Comparison of ENCODE assay signal across 10 cellular contexts in genomic region chr16:58970775-58971174, GRCh38.
DNase-seq lines count a peak whose midpoint lies in the region; ATAC-seq and TF ChIP-seq lines count a peak whose summit lies in the region.
"Had no signal": no experiment of that assay in that cellular context is flagged by ENCODE, and none has a peak within 500 bp of the region (broad histone marks: within the 10 kb centered on the region; RNA-seq: fewer than 3 reads in every experiment).

No MANE protein-coding gene starts in this region.

- H3K9me3 Mint-ChIP-seq in osteocyte (ENCODE audit: unreplicated experiment), result peaks cover 5% of the 10 kb centered on the region
- no peaks in the 10 kb centered on the region for H3K9me3 Mint-ChIP-seq in progenitor cell of endocrine pancreas (ENCODE audit: low read depth)
- peaks cover 0 to 4% of the 10 kb centered on the region in 2 experiments; a peak in 1 of 5 replicates for H3K9me3 Mint-ChIP-seq in H9

- no peak overlapping the region for H3T11ph ChIP-seq in H9 (ENCODE audit: low read length)

- H3K36me3 ChIP-seq in OCI-LY7 (ENCODE audit: insufficient read depth, low read length), result no peaks in the 10 kb centered on the region

- H3K4me1 Mint-ChIP-seq in osteocyte (ENCODE audit: unreplicated experiment) (peaks cover 15% of the 10 kb centered on the region), progenitor cell of endocrine pancreas (ENCODE audit: low read depth) (peaks cover 4% of the 10 kb centered on the region), H9 (no peaks in the 10 kb centered on the region)

- H3K27ac ChIP-seq in H9 (ENCODE audit: insufficient read length, low read depth, low read length) (no peak overlapping the region), OCI-LY7 (ENCODE audit: low read depth, low read length, poor library complexity, severe bottlenecking) (no peak overlapping the region)

- H3K27ac Mint-ChIP-seq in osteocyte (ENCODE audit: unreplicated experiment), result peak overlapping the region; percentile 32
- H3K27ac Mint-ChIP-seq in progenitor cell of endocrine pancreas, result no peak overlapping the region
- no peak overlapping the region for H3K27ac Mint-ChIP-seq in H9

- H3K9ac ChIP-seq in H9 (ENCODE audit: extremely low read depth, insufficient read length, low read length), result no peak overlapping the region

- no peaks in the 10 kb centered on the region for H3K23me2 ChIP-seq in H9 (ENCODE audit: insufficient read length, low read depth, low read length, poor library complexity, severe bottlenecking)

- H2BK12ac ChIP-seq in H9 (ENCODE audit: insufficient read length, low read depth, low read length), result no peak overlapping the region

- no peaks in the 10 kb centered on the region for H3K36me3 Mint-ChIP-seq in osteocyte (ENCODE audit: unreplicated experiment)
- H3K36me3 Mint-ChIP-seq in progenitor cell of endocrine pancreas (ENCODE audit: insufficient read depth), result no peaks in the 10 kb centered on the region
- H3K36me3 Mint-ChIP-seq in H9 (ENCODE audit: insufficient read depth in 1 of 3, low read depth in 3 of 3), result no peaks in the 10 kb centered on the region

- no peak overlapping the region for H4K5ac ChIP-seq in H9 (ENCODE audit: insufficient read length, low read depth, low read length)

- no peak overlapping the region for H2BK15ac ChIP-seq in H9 (ENCODE audit: low read depth, low read length)

- H3K4ac ChIP-seq in H9 (ENCODE audit: low read depth, low read length), result no peak overlapping the region

- ATAC-seq in GM18867 (IDR thresholded peaks at IDR 0.05; ENCODE audit: unreplicated experiment), result peak; percentile 93
- ATAC-seq in HG02623 (IDR thresholded peaks at IDR 0.05; ENCODE audit: unreplicated experiment), result peak; percentile 65

- no peak overlapping the region for H3K14ac ChIP-seq in H9 (ENCODE audit: insufficient read depth, low read length)

- H3K27me3 Mint-ChIP-seq in osteocyte (ENCODE audit: unreplicated experiment), result no peaks in the 10 kb centered on the region
- H3K27me3 Mint-ChIP-seq in progenitor cell of endocrine pancreas, result no peaks in the 10 kb centered on the region
- no peaks in the 10 kb centered on the region for H3K27me3 Mint-ChIP-seq in H9 (ENCODE audit: low read depth)

- H3K79me2 ChIP-seq in H9 (ENCODE audit: insufficient read depth, low read length) (no peaks in the 10 kb centered on the region), OCI-LY7 (ENCODE audit: insufficient read depth, low read depth, low read length) (no peaks in the 10 kb centered on the region)

- CTCF ChIA-PET in OCI-LY7 (lab: Charles Lee; ENCODE audit: unreplicated experiment), result no interaction called here

- H2BK20ac ChIP-seq in H9 (ENCODE audit: low read depth, low read length, poor library complexity, severe bottlenecking), result no peak overlapping the region

- no CpG with 5 or more reads among the region's 1 CpG for WGBS in H9 (ENCODE audit: extremely low coverage, insufficient read length, low lambda C conversion rate)

- H2AFZ ChIP-seq in H9 (ENCODE audit: low read length) (no peak overlapping the region), OCI-LY7 (ENCODE audit: low read length) (no peak overlapping the region)

- H4K91ac ChIP-seq in H9 (ENCODE audit: insufficient read length, low read depth, low read length), result no peak overlapping the region

- no peak overlapping the region for H2BK5ac ChIP-seq in H9 (ENCODE audit: insufficient read length, low read length)

- intact Hi-C loops in OCI-LY7 (cut with micrococcal nuclease; ENCODE audit: unreplicated experiment), result no loop called here

- H3K4me2 ChIP-seq in H9 (ENCODE audit: insufficient read depth, insufficient read length, low read length) (no peak overlapping the region), OCI-LY7 (ENCODE audit: low read length) (no peak overlapping the region)

- no peak overlapping the region for H2BK120ac ChIP-seq in H9 (ENCODE audit: low read depth, low read length, poor library complexity, severe bottlenecking)

- H3K4me3 Mint-ChIP-seq in osteocyte (ENCODE audit: unreplicated experiment) (no peak overlapping the region), progenitor cell of endocrine pancreas (ENCODE audit: low read depth) (no peak overlapping the region), H9 (no peak overlapping the region)

- H3K4me1 ChIP-seq in H9 (ENCODE audit: insufficient read depth, low read length), result no peaks in the 10 kb centered on the region
- H3K4me1 ChIP-seq in OCI-LY7 (ENCODE audit: insufficient read depth, low read length, poor library complexity, severe bottlenecking), result no peaks in the 10 kb centered on the region

- no peak overlapping the region for H2AK5ac ChIP-seq in H9 (ENCODE audit: insufficient read length, low read length)

- POLR2A ChIA-PET in OCI-LY7 (lab: Charles Lee), result no interaction called here

- no peak overlapping the region for H3K23ac ChIP-seq in H9 (ENCODE audit: insufficient read length, low read depth, low read length)

- BruUV-seq in OCI-LY7 (replicated peaks; lab: Mats Ljungman, UMichigan), result no TSS peak

- H4K20me1 ChIP-seq in H9 (ENCODE audit: control insufficient read depth, insufficient read depth, insufficient read length) (no peaks in the 10 kb centered on the region), OCI-LY7 (ENCODE audit: insufficient read depth, low read length) (no peaks in the 10 kb centered on the region)

- no peak overlapping the region for H3K4me3 ChIP-seq in OCI-LY7 (ENCODE audit: low read depth, low read length, poor library complexity, severe bottlenecking)

- H3K18ac ChIP-seq in H9 (ENCODE audit: insufficient read length, low read depth, low read length), result no peak overlapping the region

- no peaks in the 10 kb centered on the region for H3K9me2 ChIP-seq in OCI-LY7 (ENCODE audit: insufficient read depth, low read length)

- DNase-seq in HS-5 (ENCODE audit: low read depth) (peak; percentile 40), osteocyte (ENCODE audit: extremely low spot score, unreplicated experiment) (no peak), progenitor cell of endocrine pancreas (ENCODE audit: low spot score, unreplicated experiment) (no peak), H9 (no peak), OCI-LY7 (ENCODE audit: low spot score) (no peak)
- no peak for DNase-seq in stimulated activated naive CD4-positive, alpha-beta T cell (lab: John Stamatoyannopoulos, UW)
- DNase-seq: activated T-cell treated with anti-CD3 and anti-CD28 coated beads for 4 hours, occipital lobe had no signal

- H3K9me3 ChIP-seq in H9 (ENCODE audit: control insufficient read depth, low read depth, low read length), result no peaks in the 10 kb centered on the region
- H3K9me3 ChIP-seq in OCI-LY7 (ENCODE audit: low read length), result no peaks in the 10 kb centered on the region

- no peak for TF ChIP-seq CTCF in osteocyte (IDR thresholded peaks at IDR 0.05)
- no peak for TF ChIP-seq CTCF in progenitor cell of endocrine pancreas (IDR thresholded peaks at IDR 0.05; ENCODE audit: unreplicated experiment)
- TF ChIP-seq CTCF in H9 (conservative IDR thresholded peaks at IDR 0.05), result no peak
- no peak for TF ChIP-seq CTCF in OCI-LY7 (conservative IDR thresholded peaks at IDR 0.05; ENCODE audit: low read length)

- H3K27me3 ChIP-seq in H9 (ENCODE audit: insufficient read depth, low read length), result no peaks in the 10 kb centered on the region

- no peak overlapping the region for H3K56ac ChIP-seq in H9 (ENCODE audit: insufficient read length, low read depth, low read length)

- no peak overlapping the region for H4K8ac ChIP-seq in H9 (replicated peaks; ENCODE audit: insufficient read length, low read depth, low read length)

- no peaks in the 10 kb centered on the region for H3K79me1 ChIP-seq in H9 (ENCODE audit: insufficient read depth, low read depth, low read length, poor library complexity, severe bottlenecking)
